In genomic region chr4:102827674-102828496, GRCh38 we compare ENCODE assay signal across 1 cellular context.
TF ChIP-seq lines count a peak whose summit lies in the region.

No MANE protein-coding gene starts in this region.

TF ChIP-seq in HepG2, 621 proteins besides CTCF, POLR2A, EP300 and RAD21 (continued from another document and continues in another):
- TF ChIP-seq ELF3 (CRISPR knock-in tag; IDR thresholded peaks at IDR 0.05) (peak; percentile 65), ZBTB40 (IDR thresholded peaks at IDR 0.05) (0 out of 2 replicates have a peak, but pooled peaks have one; percentile 15), ZBTB40 (CRISPR knock-in tag; IDR thresholded peaks at IDR 0.05) (no peak), ZNF562 (CRISPR knock-in tag; IDR thresholded peaks at IDR 0.05; ENCODE audit: borderline replicate concordance) (no peak), ZNF557 (CRISPR knock-in tag; IDR thresholded peaks at IDR 0.05) (peak; percentile 79; the same call in 1 of the 2 replicates), GLI4 (CRISPR knock-in tag; IDR thresholded peaks at IDR 0.05; ENCODE audit: borderline replicate concordance) (no peak), TEAD3 (CRISPR knock-in tag; optimal IDR thresholded peaks at IDR 0.05; ENCODE audit: borderline replicate concordance) (peak; percentile 86), THAP9 (CRISPR knock-in tag; IDR thresholded peaks at IDR 0.05; ENCODE audit: borderline replicate concordance) (no peak; the same call in 1 of the 2 replicates), TBP (CRISPR knock-in tag; IDR thresholded peaks at IDR 0.05) (no peak), TBX2 (CRISPR knock-in tag; IDR thresholded peaks at IDR 0.05; ENCODE audit: borderline replicate concordance) (peak; percentile 91), PHF21A (CRISPR knock-in tag; IDR thresholded peaks at IDR 0.05) (peak; percentile 95), MBNL3 (CRISPR knock-in tag; conservative IDR thresholded peaks at IDR 0.05) (no peak), KDM1A (CRISPR knock-in tag; IDR thresholded peaks at IDR 0.05) (no peak), IKZF5 (CRISPR knock-in tag; IDR thresholded peaks at IDR 0.05) (peak; percentile 83), E2F1 (CRISPR knock-in tag; IDR thresholded peaks at IDR 0.05) (peak; percentile 91), ZNF776 (CRISPR knock-in tag; IDR thresholded peaks at IDR 0.05) (0 out of 2 replicates have a peak, but pooled peaks have one; percentile 51), ZNF766 (CRISPR knock-in tag; IDR thresholded peaks at IDR 0.05; ENCODE audit: borderline replicate concordance) (no peak), BRCA1 (CRISPR knock-in tag; IDR thresholded peaks at IDR 0.05) (no peak), ZNF24 (IDR thresholded peaks at IDR 0.05) (no peak), FOXK2 (IDR thresholded peaks at IDR 0.05) (0 out of 2 replicates have a peak, but pooled peaks have one; percentile 4), CENPX (CRISPR knock-in tag; IDR thresholded peaks at IDR 0.05) (no peak), ZNF138 (CRISPR knock-in tag; IDR thresholded peaks at IDR 0.05; ENCODE audit: low read depth) (no peak), ZNF569 (CRISPR knock-in tag; IDR thresholded peaks at IDR 0.05; ENCODE audit: borderline replicate concordance) (peak; percentile 78; the same call in 1 of the 2 replicates), YEATS4 (CRISPR knock-in tag; IDR thresholded peaks at IDR 0.05; ENCODE audit: borderline replicate concordance) (peak; percentile 20; the same call in 1 of the 2 replicates), ZBTB21 (CRISPR knock-in tag; IDR thresholded peaks at IDR 0.05) (peak; percentile 89), ZNF597 (CRISPR knock-in tag; IDR thresholded peaks at IDR 0.05) (no peak), TAF1 (CRISPR knock-in tag; IDR thresholded peaks at IDR 0.05) (peak; percentile 82), ZFP62 (CRISPR knock-in tag; IDR thresholded peaks at IDR 0.05) (no peak), ZNF101 (CRISPR knock-in tag; IDR thresholded peaks at IDR 0.05; ENCODE audit: borderline replicate concordance, low read depth) (no peak), NFIB (CRISPR knock-in tag; IDR thresholded peaks at IDR 0.05; ENCODE audit: borderline replicate concordance) (no peak), RFX5 (IDR thresholded peaks at IDR 0.05; ENCODE audit: low read depth, low read length) (peak; percentile 49), JUND (CRISPR knock-in tag; IDR thresholded peaks at IDR 0.05) (0 out of 2 replicates have a peak, but pooled peaks have one; percentile 33), MAFK (conservative IDR thresholded peaks at IDR 0.05 in 1 of 2, IDR thresholded peaks at IDR 0.05 in 1 of 2; ENCODE audit: low read length in 2 of 2) (no peak), ZNF234 (CRISPR knock-in tag; conservative IDR thresholded peaks at IDR 0.05) (peak; percentile 34; the same call in 1 of the 2 replicates), ZNF414 (CRISPR knock-in tag; IDR thresholded peaks at IDR 0.05) (0 out of 2 replicates have a peak, but pooled peaks have one; percentile 38), ZNF235 (CRISPR knock-in tag; IDR thresholded peaks at IDR 0.05; ENCODE audit: borderline replicate concordance) (0 out of 2 replicates have a peak, but pooled peaks have one; percentile 19), IRF9 (CRISPR knock-in tag; IDR thresholded peaks at IDR 0.05; ENCODE audit: borderline replicate concordance) (no peak; the same call in 1 of the 2 replicates), ZNF616 (CRISPR knock-in tag; IDR thresholded peaks at IDR 0.05; ENCODE audit: low read depth) (0 out of 2 replicates have a peak, but pooled peaks have one; percentile 25), ZNF598 (CRISPR knock-in tag; IDR thresholded peaks at IDR 0.05; ENCODE audit: borderline replicate concordance) (no peak), HNF1B (CRISPR knock-in tag; IDR thresholded peaks at IDR 0.05) (peak; percentile 74), ZNF263 (CRISPR knock-in tag; IDR thresholded peaks at IDR 0.05) (0 out of 2 replicates have a peak, but pooled peaks have one; percentile 5)
- TF ChIP-seq, protein P1, sequence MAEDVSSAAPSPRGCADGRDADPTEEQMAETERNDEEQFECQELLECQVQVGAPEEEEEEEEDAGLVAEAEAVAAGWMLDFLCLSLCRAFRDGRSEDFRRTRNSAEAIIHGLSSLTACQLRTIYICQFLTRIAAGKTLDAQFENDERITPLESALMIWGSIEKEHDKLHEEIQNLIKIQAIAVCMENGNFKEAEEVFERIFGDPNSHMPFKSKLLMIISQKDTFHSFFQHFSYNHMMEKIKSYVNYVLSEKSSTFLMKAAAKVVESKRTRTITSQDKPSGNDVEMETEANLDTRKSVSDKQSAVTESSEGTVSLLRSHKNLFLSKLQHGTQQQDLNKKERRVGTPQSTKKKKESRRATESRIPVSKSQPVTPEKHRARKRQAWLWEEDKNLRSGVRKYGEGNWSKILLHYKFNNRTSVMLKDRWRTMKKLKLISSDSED (CRISPR knock-in tag; IDR thresholded peaks at IDR 0.05): no peak
